1 cellular context compared by ENCODE assay signal in the genomic region with DNA sequence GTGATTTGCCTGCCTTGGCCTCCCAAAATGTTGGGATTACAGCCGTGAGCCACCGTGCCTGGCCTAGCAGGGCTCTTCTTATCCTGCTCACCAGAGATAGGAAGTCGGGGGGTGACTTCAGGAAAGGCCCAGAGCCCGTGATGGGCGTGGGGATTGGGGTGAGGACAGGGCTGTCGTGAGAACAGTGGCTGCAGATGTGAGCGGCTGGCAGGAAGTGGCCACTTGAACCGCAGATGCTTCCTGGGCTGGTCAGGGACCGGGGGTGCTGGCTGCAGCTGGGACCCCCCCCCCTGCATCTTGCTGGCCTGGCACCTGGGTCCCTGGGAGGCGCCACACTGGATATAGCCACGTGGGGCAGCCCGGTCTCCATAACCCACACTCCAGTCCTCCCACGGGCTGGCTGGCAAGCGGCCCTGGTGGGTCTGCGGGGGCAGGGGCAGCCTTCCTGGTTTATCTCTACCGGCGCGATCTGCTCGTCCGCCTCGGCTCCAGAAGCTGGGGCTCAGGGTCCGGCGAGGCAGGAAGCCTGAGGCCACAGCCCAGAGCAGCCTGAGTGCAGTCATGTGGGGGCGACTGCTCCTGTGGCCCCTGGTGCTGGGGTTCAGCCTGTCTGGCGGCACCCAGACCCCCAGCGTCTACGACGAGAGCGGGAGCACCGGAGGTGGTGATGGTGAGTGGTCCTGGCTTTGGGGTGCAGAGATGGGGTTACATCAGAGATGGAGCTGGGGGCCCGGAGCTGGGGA.
A peak's percentile ranks its signal among the peaks of the same experiment; 100 is the strongest.
TF ChIP-seq lines count a peak whose summit lies in the region.

A gene (plus strand): TSS at position 371 of the 743 bp plus-strand sequence. CDS start 191 bp downstream, at position 562.

TF ChIP-seq in GM12878, 131 proteins besides CTCF, POLR2A, EP300 and RAD21 (continued from another document):
- TF ChIP-seq, protein P1, sequence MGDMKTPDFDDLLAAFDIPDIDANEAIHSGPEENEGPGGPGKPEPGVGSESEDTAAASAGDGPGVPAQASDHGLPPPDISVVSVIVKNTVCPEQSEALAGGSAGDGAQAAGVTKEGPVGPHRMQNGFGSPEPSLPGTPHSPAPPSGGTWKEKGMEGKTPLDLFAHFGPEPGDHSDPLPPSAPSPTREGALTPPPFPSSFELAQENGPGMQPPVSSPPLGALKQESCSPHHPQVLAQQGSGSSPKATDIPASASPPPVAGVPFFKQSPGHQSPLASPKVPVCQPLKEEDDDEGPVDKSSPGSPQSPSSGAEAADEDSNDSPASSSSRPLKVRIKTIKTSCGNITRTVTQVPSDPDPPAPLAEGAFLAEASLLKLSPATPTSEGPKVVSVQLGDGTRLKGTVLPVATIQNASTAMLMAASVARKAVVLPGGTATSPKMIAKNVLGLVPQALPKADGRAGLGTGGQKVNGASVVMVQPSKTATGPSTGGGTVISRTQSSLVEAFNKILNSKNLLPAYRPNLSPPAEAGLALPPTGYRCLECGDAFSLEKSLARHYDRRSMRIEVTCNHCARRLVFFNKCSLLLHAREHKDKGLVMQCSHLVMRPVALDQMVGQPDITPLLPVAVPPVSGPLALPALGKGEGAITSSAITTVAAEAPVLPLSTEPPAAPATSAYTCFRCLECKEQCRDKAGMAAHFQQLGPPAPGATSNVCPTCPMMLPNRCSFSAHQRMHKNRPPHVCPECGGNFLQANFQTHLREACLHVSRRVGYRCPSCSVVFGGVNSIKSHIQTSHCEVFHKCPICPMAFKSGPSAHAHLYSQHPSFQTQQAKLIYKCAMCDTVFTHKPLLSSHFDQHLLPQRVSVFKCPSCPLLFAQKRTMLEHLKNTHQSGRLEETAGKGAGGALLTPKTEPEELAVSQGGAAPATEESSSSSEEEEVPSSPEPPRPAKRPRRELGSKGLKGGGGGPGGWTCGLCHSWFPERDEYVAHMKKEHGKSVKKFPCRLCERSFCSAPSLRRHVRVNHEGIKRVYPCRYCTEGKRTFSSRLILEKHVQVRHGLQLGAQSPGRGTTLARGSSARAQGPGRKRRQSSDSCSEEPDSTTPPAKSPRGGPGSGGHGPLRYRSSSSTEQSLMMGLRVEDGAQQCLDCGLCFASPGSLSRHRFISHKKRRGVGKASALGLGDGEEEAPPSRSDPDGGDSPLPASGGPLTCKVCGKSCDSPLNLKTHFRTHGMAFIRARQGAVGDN (IDR thresholded peaks at IDR 0.05): peak; percentile 56; the same call in 1 of the 2 replicates
